Comparison of ENCODE assay signal across 12 cellular contexts in the genomic region with DNA sequence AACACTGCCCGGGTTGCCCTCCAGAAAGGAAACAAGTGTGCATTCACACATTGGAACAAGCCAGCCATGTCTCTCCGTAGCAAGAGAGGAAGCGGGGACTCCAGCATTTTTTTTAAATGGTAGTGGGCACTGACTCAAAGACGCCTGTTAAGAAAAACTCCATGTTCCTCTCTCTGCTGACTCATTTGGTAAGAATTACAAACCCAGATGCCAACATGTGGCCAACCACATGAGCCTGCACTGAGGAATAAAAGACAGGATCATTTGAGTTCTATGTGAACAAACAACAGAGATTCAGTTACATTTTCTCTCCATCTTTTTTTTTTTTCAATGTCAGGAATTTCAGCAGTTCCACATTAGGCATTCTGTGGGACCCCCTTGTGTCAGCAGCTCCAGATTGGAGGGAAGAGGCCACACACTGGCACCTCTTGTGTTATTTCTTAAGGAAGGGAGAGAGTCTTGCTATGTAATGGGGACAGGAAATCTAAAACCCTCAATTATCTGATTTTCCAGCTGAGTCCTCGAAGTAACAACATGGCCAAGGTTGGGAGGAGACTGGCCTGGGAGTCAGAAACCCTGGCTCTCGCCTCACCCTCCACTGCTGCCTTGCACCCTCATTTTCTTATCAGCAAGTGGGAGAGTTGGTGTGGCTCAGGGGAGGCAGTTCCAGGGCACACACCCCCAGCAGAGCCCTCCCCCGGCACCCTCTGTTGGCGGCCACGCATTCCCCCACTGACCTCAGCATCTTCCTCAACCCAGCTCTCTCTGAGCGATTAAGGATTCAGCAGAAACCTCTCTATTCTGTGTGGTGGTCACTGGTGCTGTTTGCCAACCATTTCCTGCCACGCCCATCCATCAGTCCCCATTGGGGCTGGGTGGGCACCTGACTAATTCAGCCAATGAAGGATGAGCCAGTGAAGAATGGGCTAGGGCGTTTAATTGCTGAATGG.
DNase-seq lines count a peak whose midpoint lies in the region; TF ChIP-seq lines count a peak whose summit lies in the region.
"Had no signal": no experiment of that assay in that cellular context is flagged by ENCODE, and none has a peak within 500 bp of the region (broad histone marks: within the 10 kb centered on the region; RNA-seq: fewer than 3 reads in every experiment).

No MANE protein-coding gene starts in this region.

- H3K4me3 Mint-ChIP-seq in brain, result peak overlapping the region in 1 of 5 experiments; percentile 49

- no peaks in the 10 kb centered on the region for H3K9me3 ChIP-seq in right atrium auricular region
- H3K9me3 ChIP-seq in Karpas-422 (ENCODE audit: low read length), result no peaks in the 10 kb centered on the region
- H3K9me3 ChIP-seq: upper lobe of left lung had no signal

- H3K36me3 ChIP-seq in right atrium auricular region, result no peaks in the 10 kb centered on the region
- H3K36me3 ChIP-seq in Karpas-422 (ENCODE audit: insufficient read depth, low read length), result no peaks in the 10 kb centered on the region
- H3K36me3 ChIP-seq: upper lobe of left lung had no signal

- H3K27ac Mint-ChIP-seq in brain, result peak overlapping the region in 3 of 5 experiments; percentile 13 to 64 (median 34)

- H3K4me1 ChIP-seq in right atrium auricular region (peaks cover 0 to 7% of the 10 kb centered on the region in 2 donors), Karpas-422 (ENCODE audit: low read length) (no peaks in the 10 kb centered on the region)
- H3K4me1 ChIP-seq: upper lobe of left lung had no signal

- H3K36me3 Mint-ChIP-seq in brain, result no peaks in the 10 kb centered on the region

- H3K9me3 Mint-ChIP-seq in brain, result peaks cover 0 to 6% (median 0%) of the 10 kb centered on the region in 5 experiments

- H3K9me2 ChIP-seq in Karpas-422 (replicated peaks; ENCODE audit: insufficient read depth, low read length), result no peaks in the 10 kb centered on the region

- no peaks in the 10 kb centered on the region for H3K79me2 ChIP-seq in Karpas-422 (ENCODE audit: low read length)

- no peak for TF ChIP-seq CTCF in right atrium auricular region (IDR thresholded peaks at IDR 0.05)
- no peak for TF ChIP-seq CTCF in brain (conservative IDR thresholded peaks at IDR 0.05)

- H3K4me2 ChIP-seq in Karpas-422 (ENCODE audit: low read depth, low read length, poor library complexity, severe bottlenecking), result no peak overlapping the region
- H3K4me2 ChIP-seq: KMS-11 had no signal

- H3K4me1 Mint-ChIP-seq in brain, result peaks cover 21% of the 10 kb centered on the region

- DNase-seq in right atrium auricular region (ENCODE audit: low spot score), result no peak
- DNase-seq in cardiac septum (ENCODE audit: low spot score), result no peak
- peak; percentile 85 for DNase-seq in kidney glomerular epithelial cell (lab: John Stamatoyannopoulos, UW)
- no peak for DNase-seq in NCI-H1105 treated with DMSO at 0.1 percent for 48 hours (lab: John Stamatoyannopoulos, UW)
- no peak for DNase-seq in activated CD4-positive, CD25-positive, alpha-beta regulatory T cell treated with anti-CD3 and anti-CD28 coated beads, Interleukin-2, amount 50 U/mL, for 72 hours
- DNase-seq in Karpas-422, result no peak
- no peak for DNase-seq in SHP77 treated with DMSO at 0.1 percent for 48 hours (lab: John Stamatoyannopoulos, UW)
- DNase-seq: activated gamma-delta T cell treated with Interleukin-2 at 50 U/mL for 16 hours, AML-193, upper lobe of left lung had no signal

- intact Hi-C loops in cardiac septum (cut with DNase I), result loop anchor here (5.0 kb wide), 1 partner anchor 79 kb away; no protein-coding TSS in a partner anchor

- H3K27me3 ChIP-seq in right atrium auricular region, result no peaks in the 10 kb centered on the region
- H3K27me3 ChIP-seq in Karpas-422 (ENCODE audit: low read length), result no peaks in the 10 kb centered on the region
- H3K27me3 ChIP-seq: upper lobe of left lung had no signal

- peak overlapping the region; percentile 39 to 72 for H3K27ac ChIP-seq in right atrium auricular region
- no peak overlapping the region for H3K27ac ChIP-seq in Karpas-422 (ENCODE audit: low read length)
- H3K27ac ChIP-seq: KMS-11, upper lobe of left lung had no signal

- no peak overlapping the region for H3K4me3 ChIP-seq in right atrium auricular region
- no peak overlapping the region for H3K4me3 ChIP-seq in Karpas-422 (ENCODE audit: low read length)
- H3K4me3 ChIP-seq: upper lobe of left lung had no signal

- no peaks in the 10 kb centered on the region for H4K20me1 ChIP-seq in Karpas-422 (ENCODE audit: insufficient read depth, low read depth, low read length)

- peaks cover 13% of the 10 kb centered on the region for H3K27me3 Mint-ChIP-seq in brain

- no peak overlapping the region for H3K9ac ChIP-seq in Karpas-422 (ENCODE audit: low read length)
- H3K9ac ChIP-seq: KMS-11 had no signal

- H2AFZ ChIP-seq in Karpas-422 (ENCODE audit: low read length), result no peak overlapping the region
